ENCODE assay signal across 8 cellular contexts in the genomic region with DNA sequence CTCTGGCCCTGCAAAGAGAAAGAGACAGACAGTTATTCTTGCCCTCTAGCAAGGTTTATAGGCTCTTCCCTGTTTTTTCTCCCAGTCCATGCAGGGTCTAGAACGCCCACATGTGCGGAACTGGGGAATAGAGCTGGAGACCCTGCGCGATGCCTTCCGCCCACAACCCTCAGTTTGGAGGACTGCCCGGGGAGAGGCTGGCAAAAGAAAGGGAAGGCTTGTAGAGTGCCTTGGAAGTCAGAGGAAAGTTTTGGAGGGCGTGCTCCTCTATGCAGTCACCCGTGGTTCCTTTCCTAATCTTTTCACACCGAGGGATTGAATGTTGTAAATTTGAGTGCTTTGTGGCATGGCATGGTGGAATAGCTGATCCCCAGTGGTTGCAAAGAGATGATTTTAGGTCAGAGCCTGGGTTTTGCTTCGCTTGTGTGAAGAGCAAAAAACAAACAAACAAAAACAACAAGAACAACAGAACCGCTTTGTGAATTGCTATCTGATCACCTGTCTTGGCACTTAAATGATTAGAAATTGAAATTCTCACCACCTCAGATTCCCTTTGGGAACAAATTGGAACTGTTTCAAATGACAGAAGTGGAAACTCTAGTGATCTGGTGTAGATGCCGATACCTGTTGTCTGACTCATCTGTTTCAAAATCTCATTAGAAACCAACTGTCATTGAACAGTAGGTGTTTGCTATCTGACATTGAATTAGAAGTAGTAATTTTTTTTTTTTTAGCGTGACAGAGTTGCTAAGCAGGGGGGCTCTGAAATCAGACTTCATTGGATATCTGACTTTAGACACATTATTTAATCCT. TPM values are rescaled to one million over a fixed set of nuclear protein-coding genes. Genes with fewer than 3 reads are reported as not detected.
DNase-seq lines count a peak whose midpoint lies in the region; ATAC-seq and FAIRE-seq lines count a peak whose summit lies in the region.

No MANE protein-coding gene starts in this region.

- peak overlapping the region; percentile 81 for H3K4me3 Mint-ChIP-seq in activated naive CD8-positive, alpha-beta T cell treated with anti-CD3 and anti-CD28 coated beads, Interleukin-2, amount 50 U/mL, for 24 hours

- 24% methylated on average over 12 of the region's 13 CpGs for WGBS in HUES64
- 7 to 15% (median 10%) methylated on average over 13 of the region's 13 CpGs for WGBS in small intestine, 3 donors

- no peaks in the 10 kb centered on the region for H3K36me3 Mint-ChIP-seq in activated naive CD8-positive, alpha-beta T cell treated with anti-CD3 and anti-CD28 coated beads, Interleukin-2, amount 50 U/mL, for 24 hours (ENCODE audit: low read depth)

- H3K9ac ChIP-seq in HUES64 (ENCODE audit: low read depth, low read length) (peak overlapping the region; percentile 74; the same call in 1 of the 2 replicates), iPS-15b (ENCODE audit: low read depth, low read length) (peak overlapping the region; percentile 27)

- no peaks in the 10 kb centered on the region for H3K9me3 ChIP-seq in HUES64 (ENCODE audit: insufficient read depth, low read depth, low read length)
- H3K9me3 ChIP-seq in iPS-15b (ENCODE audit: control insufficient read depth, insufficient read depth, low read length) = no peaks in the 10 kb centered on the region
- no peaks in the 10 kb centered on the region for H3K9me3 ChIP-seq in small intestine (ENCODE audit: control insufficient read depth, low read depth)

- H3K27me3 ChIP-seq in HUES64 (ENCODE audit: insufficient read depth, low read length) (peaks cover 27% of the 10 kb centered on the region), iPS-15b (ENCODE audit: control insufficient read depth, insufficient read depth, low read length) (peaks cover 30% of the 10 kb centered on the region), small intestine (ENCODE audit: control insufficient read depth in 2 of 2, insufficient read depth in 2 of 2, low read length in 2 of 2) (no peaks in the 10 kb centered on the region)

- H3K9me3 Mint-ChIP-seq in activated naive CD8-positive, alpha-beta T cell treated with anti-CD3 and anti-CD28 coated beads, Interleukin-2, amount 50 U/mL, for 24 hours = no peaks in the 10 kb centered on the region

- DNase-seq in NCI-H748 (lab: John Stamatoyannopoulos, UW; ENCODE audit: unreplicated experiment) (peak; percentile 62), NCI-H748 treated with DMSO at 0.1 percent for 48 hours (lab: John Stamatoyannopoulos, UW) (no peak), small intestine (peak; percentile 17), NCI-H1436 treated with DMSO at 0.1 percent for 48 hours (lab: John Stamatoyannopoulos, UW) (no peak)
- no peak for DNase-seq in activated naive CD8-positive, alpha-beta T cell treated with anti-CD3 and anti-CD28 coated beads, Interleukin-2, amount 50 U/mL, for 24 hours
- no peak for DNase-seq in activated effector memory CD4-positive, alpha-beta T cell treated with anti-CD3 and anti-CD28 coated beads, Interleukin-2, amount 50 U/mL, for 16 hours

- peaks cover 22% of the 10 kb centered on the region for H3K27me3 Mint-ChIP-seq in activated naive CD8-positive, alpha-beta T cell treated with anti-CD3 and anti-CD28 coated beads, Interleukin-2, amount 50 U/mL, for 24 hours

- H3K4me3 ChIP-seq in HUES64 (ENCODE audit: low read length) (peak overlapping the region; percentile 82), iPS-15b (ENCODE audit: low read depth, low read length) (peak overlapping the region; percentile 82), small intestine (ENCODE audit: low read depth in 1 of 2, low read length in 2 of 2) (peak overlapping the region in 1 of 2 donors; percentile 68)

- H3K4me1 ChIP-seq in HUES64 (ENCODE audit: insufficient read depth, low read length) = peaks cover 6% of the 10 kb centered on the region; the same call in 1 of the 2 replicates
- no peaks in the 10 kb centered on the region for H3K4me1 ChIP-seq in iPS-15b (ENCODE audit: control insufficient read depth, insufficient read depth, low read length)
- H3K4me1 ChIP-seq in small intestine (ENCODE audit: control insufficient read depth in 2 of 2, insufficient read depth in 1 of 2, low read depth in 1 of 2, low read length in 1 of 2) = no peaks in the 10 kb centered on the region

- H3K4me1 Mint-ChIP-seq in activated naive CD8-positive, alpha-beta T cell treated with anti-CD3 and anti-CD28 coated beads, Interleukin-2, amount 50 U/mL, for 24 hours = peaks cover 12% of the 10 kb centered on the region

- H3K36me3 ChIP-seq in HUES64 (ENCODE audit: insufficient read depth, low read length) (no peaks in the 10 kb centered on the region), iPS-15b (ENCODE audit: control insufficient read depth, insufficient read depth, low read length) (no peaks in the 10 kb centered on the region), small intestine (ENCODE audit: control insufficient read depth in 2 of 2, insufficient read depth in 2 of 2, low read length in 2 of 2) (no peaks in the 10 kb centered on the region)

- H3K27ac Mint-ChIP-seq in activated naive CD8-positive, alpha-beta T cell treated with anti-CD3 and anti-CD28 coated beads, Interleukin-2, amount 50 U/mL, for 24 hours = no peak overlapping the region

- H3K27ac ChIP-seq in HUES64 (ENCODE audit: low read depth, low read length) = no peak overlapping the region
- no peak overlapping the region for H3K27ac ChIP-seq in small intestine (ENCODE audit: low read depth in 1 of 2, low read length in 1 of 2)

- FAIRE-seq in small intestine (lab: Jason Lieb, UNC) = no peak

- no peak for ATAC-seq in activated naive CD8-positive, alpha-beta T cell treated with anti-CD3 and anti-CD28 coated beads, Interleukin-2, amount 50 U/mL, for 24 hours

RNA-seq across cellular contexts. Expression of a gene that starts 1.0 kb away (rescaled TPM):
- 7.7 TPM for polyA plus RNA-seq in HUES64 (2013, experiment 1 of 2)
- polyA plus RNA-seq in HUES64 (2013, experiment 2 of 2) = 15.8 TPM
- 1 to 10 TPM; 2.2 to 4.8 (median 4.2) TPM for polyA plus RNA-seq in small intestine

Comparison
In these comparisons a context has a peak if more than half of its experiments do, and no peak if none do; other contexts are left out.
1. DNase-seq: peak in NCI-H748 (single experiment) and small intestine (single experiment); none in NCI-H748 treated with DMSO at 0.1 percent for 48 hours (single experiment), activated naive CD8-positive, alpha-beta T cell treated with anti-CD3 and anti-CD28 coated beads, Interleukin-2, amount 50 U/mL, for 24 hours (single experiment), activated effector memory CD4-positive, alpha-beta T cell treated with anti-CD3 and anti-CD28 coated beads, Interleukin-2, amount 50 U/mL, for 16 hours (single experiment) and NCI-H1436 treated with DMSO at 0.1 percent for 48 hours (single experiment).